Comparison of ENCODE assay signal across 8 cellular contexts in genomic region chr6:118933855-118934460, GRCh38. TPM values are rescaled to one million over a fixed set of nuclear protein-coding genes. Genes with fewer than 3 reads are reported as not detected.
DNase-seq lines count a peak whose midpoint lies in the region; ATAC-seq and TF ChIP-seq lines count a peak whose summit lies in the region.

No MANE protein-coding gene starts in this region.

- WGBS in right cardiac atrium: 29% methylated on average over 8 of the region's 8 CpGs

- H3K36me3 ChIP-seq in CD8-positive, alpha-beta T cell (ENCODE audit: insufficient read depth, low read length): no peaks in the 10 kb centered on the region

- H3K27ac ChIP-seq in CD8-positive, alpha-beta T cell (ENCODE audit: low read depth, low read length): no peak overlapping the region
- H3K27ac ChIP-seq in RWPE1 (peak overlapping the region; percentile 96), right cardiac atrium (ENCODE audit: low read length) (no peak overlapping the region)

- H3K4me1 Mint-ChIP-seq in CD8-positive, alpha-beta T cell (ENCODE audit: low read depth): peaks cover 43% of the 10 kb centered on the region
- peaks cover 10 to 32% of the 10 kb centered on the region in 2 donors for H3K4me1 Mint-ChIP-seq in stimulated activated naive B cell treated with anti-CD40 and anti-IgM and Interleukin-4, amounts not matched to agents 10 μg/mL and 1 μg/mL and 100 μg/mL, for 72 hours

- intact Hi-C loops in CD8-positive, alpha-beta T cell (cut with DNase I, micrococcal nuclease): loop anchor here (1.0 to 10.0 kb wide), 9 partner anchors 39 to 1332 kb away; partner anchors contain the start of genes NUS1 (in 2 of the 2), ASF1A (in 1 of the 2), CEP85L (in 1 of the 2) and GOPC (in 1 of the 2)
- intact Hi-C loops in right cardiac atrium (cut with DNase I): no loop called here

- peaks cover 53% of the 10 kb centered on the region for H3K36me3 Mint-ChIP-seq in CD8-positive, alpha-beta T cell
- H3K36me3 Mint-ChIP-seq in stimulated activated naive B cell treated with anti-CD40 and anti-IgM and Interleukin-4, amounts not matched to agents 10 μg/mL and 1 μg/mL and 100 μg/mL, for 72 hours: peaks cover 24 to 33% of the 10 kb centered on the region in 2 donors

- H3K27me3 ChIP-seq in CD8-positive, alpha-beta T cell (ENCODE audit: insufficient read depth, low read length): no peaks in the 10 kb centered on the region
- no peaks in the 10 kb centered on the region for H3K27me3 ChIP-seq in right cardiac atrium (ENCODE audit: control insufficient read depth, insufficient read depth)

- POLR2A ChIA-PET in CD8-positive, alpha-beta T cell (lab: Charles Lee): interaction anchor here (0.6 to 3.6 kb wide), 10 partner anchors 13 to 375 kb away, joined by 3 to 33 read pairs (median 4); partner anchors contain the start of genes ASF1A, CEP85L and FAM184A
- POLR2A ChIA-PET in RWPE1 (lab: Yijun Ruan, JAX; ENCODE audit: low non-redundant PET): no interaction called here

- H3K27ac Mint-ChIP-seq in CD8-positive, alpha-beta T cell: peak overlapping the region; percentile 90
- H3K27ac Mint-ChIP-seq in stimulated activated naive B cell treated with anti-CD40 and anti-IgM and Interleukin-4, amounts not matched to agents 10 μg/mL and 1 μg/mL and 100 μg/mL, for 72 hours: peak overlapping the region; percentile 59

- H3K4me3 Mint-ChIP-seq in CD8-positive, alpha-beta T cell: peak overlapping the region; percentile 91
- peak overlapping the region; percentile 93 to 96 for H3K4me3 Mint-ChIP-seq in stimulated activated naive B cell treated with anti-CD40 and anti-IgM and Interleukin-4, amounts not matched to agents 10 μg/mL and 1 μg/mL and 100 μg/mL, for 72 hours

- no peak for DNase-seq in CD8-positive, alpha-beta T cell
- DNase-seq in RWPE1 (ENCODE audit: low spot score): no peak
- no peak for DNase-seq in right cardiac atrium
- DNase-seq in stimulated activated naive B cell treated with anti-CD40 and anti-IgM and Interleukin-4, amounts not matched to agents 10 μg/mL and 1 μg/mL and 100 μg/mL, for 72 hours: no peak
- no peak for DNase-seq in COLO829 (ENCODE audit: low spot score)
- no peak for DNase-seq in NCI-H69 (lab: John Stamatoyannopoulos, UW)

- H3K9me3 ChIP-seq in CD8-positive, alpha-beta T cell (ENCODE audit: low read length): no peaks in the 10 kb centered on the region
- H3K9me3 ChIP-seq in right cardiac atrium (ENCODE audit: control insufficient read depth, low read length): no peaks in the 10 kb centered on the region

- peaks cover 7% of the 10 kb centered on the region for H3K4me1 ChIP-seq in CD8-positive, alpha-beta T cell (ENCODE audit: insufficient read depth, low read length)
- no peaks in the 10 kb centered on the region for H3K4me1 ChIP-seq in right cardiac atrium (ENCODE audit: control insufficient read depth, insufficient read depth, low read length)

- CTCF ChIA-PET in CD8-positive, alpha-beta T cell (lab: Charles Lee): interaction anchor here (0.9 kb wide), 1 partner anchor 369 kb away, joined by 4 read pairs; no protein-coding TSS in a partner anchor
- CTCF ChIA-PET in RWPE1 (lab: Yijun Ruan, JAX): no interaction called here

- H3K27me3 Mint-ChIP-seq in CD8-positive, alpha-beta T cell (ENCODE audit: low read depth): no peaks in the 10 kb centered on the region
- H3K27me3 Mint-ChIP-seq in stimulated activated naive B cell treated with anti-CD40 and anti-IgM and Interleukin-4, amounts not matched to agents 10 μg/mL and 1 μg/mL and 100 μg/mL, for 72 hours: no peaks in the 10 kb centered on the region

- no peak for ATAC-seq in CD8-positive, alpha-beta T cell
- ATAC-seq in GM21529 (IDR thresholded peaks at IDR 0.05; ENCODE audit: unreplicated experiment) (peak; percentile 1), right cardiac atrium (no peak), GM19328 (IDR thresholded peaks at IDR 0.05; ENCODE audit: unreplicated experiment) (no peak)
- ATAC-seq in stimulated activated naive B cell treated with anti-CD40 and anti-IgM and Interleukin-4, amounts not matched to agents 10 μg/mL and 1 μg/mL and 100 μg/mL, for 72 hours (replicated peaks): no peak

- H3K4me3 ChIP-seq in CD8-positive, alpha-beta T cell (ENCODE audit: low read depth, low read length): peak overlapping the region; percentile 96
- H3K4me3 ChIP-seq in right cardiac atrium (ENCODE audit: low read length): peak overlapping the region; percentile 98

- no peak for TF ChIP-seq CTCF in CD8-positive, alpha-beta T cell (IDR thresholded peaks at IDR 0.05)
- TF ChIP-seq CTCF in RWPE1 (conservative IDR thresholded peaks at IDR 0.05; ENCODE audit: low read depth): no peak

- no peaks in the 10 kb centered on the region for H3K9me3 Mint-ChIP-seq in CD8-positive, alpha-beta T cell
- peaks cover 0 to 3% of the 10 kb centered on the region in 2 donors for H3K9me3 Mint-ChIP-seq in stimulated activated naive B cell treated with anti-CD40 and anti-IgM and Interleukin-4, amounts not matched to agents 10 μg/mL and 1 μg/mL and 100 μg/mL, for 72 hours

RNA-seq across cellular contexts. Expression of gene MCM9, which starts 1.0 kb away (rescaled TPM):
- 10 to 100 TPM; 32.9 to 34.1 TPM for total RNA-seq in CD8-positive, alpha-beta T cell
- 1 to 10 TPM; 6.4 to 8.0 (median 7.6) TPM for total RNA-seq in right cardiac atrium
- polyA plus RNA-seq in right cardiac atrium: 2.0 TPM

RNA-seq across cellular contexts. Expression of gene ASF1A, which starts 40.0 kb away (rescaled TPM):
- 10 to 100 TPM; 15.6 to 17.1 TPM for total RNA-seq in CD8-positive, alpha-beta T cell
- 10 to 100 TPM; 20.1 to 26.1 (median 22.5) TPM for total RNA-seq in right cardiac atrium
- 22.5 TPM for polyA plus RNA-seq in right cardiac atrium

Comparison
In these comparisons a context has a peak if more than half of its experiments do, and no peak if none do; other contexts are left out.
1. intact Hi-C loops: an anchor here in CD8-positive, alpha-beta T cell (1.0 to 10.0 kb wide); none called in right cardiac atrium.